ENCODE assay signal across 1 cellular context in the genomic region with DNA sequence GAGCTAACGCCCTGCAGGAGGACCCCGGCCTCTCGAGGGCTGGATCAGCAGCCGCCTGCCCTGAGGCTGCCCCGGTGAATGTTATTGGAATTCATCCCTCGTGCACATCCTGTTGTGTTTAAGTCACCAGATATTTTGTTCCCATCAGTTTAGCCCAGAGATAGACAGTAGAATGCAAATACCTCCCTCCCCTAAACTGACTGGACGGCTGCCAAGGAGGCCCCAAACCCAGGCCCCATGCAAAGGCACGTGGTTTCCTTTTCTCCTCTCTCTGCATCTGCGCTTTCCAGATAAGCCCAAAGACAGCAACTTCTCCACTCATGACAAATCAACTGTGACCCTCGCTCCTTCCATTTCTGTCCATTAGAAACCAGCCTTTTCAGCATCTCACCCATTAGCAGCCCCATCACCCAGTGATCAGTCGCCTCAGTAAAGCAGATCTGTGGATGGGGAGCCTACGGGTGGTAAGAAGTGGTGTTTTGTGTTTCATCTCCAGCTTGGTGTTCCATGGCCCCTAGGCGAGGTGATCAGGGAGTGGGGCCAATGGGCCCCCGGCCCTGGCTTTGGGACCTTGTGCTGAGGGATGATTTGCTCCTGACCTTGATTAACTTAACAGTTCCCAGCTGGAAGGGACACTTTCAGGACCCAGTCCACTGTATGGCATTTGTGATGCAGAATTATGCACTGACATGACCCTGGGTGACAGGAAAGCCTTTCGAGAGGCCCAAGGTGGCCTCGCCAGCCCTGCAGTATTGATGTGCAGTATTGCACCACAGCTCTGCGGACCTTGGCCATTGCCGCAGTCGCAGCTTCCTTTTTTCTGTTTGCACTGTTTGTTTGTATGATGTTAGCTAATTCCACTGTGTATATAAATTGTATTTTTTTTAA.
A peak's percentile ranks its signal among the peaks of the same experiment; 100 is the strongest.
TF ChIP-seq lines count a peak whose summit lies in the region.

No MANE protein-coding gene starts in this region.

TF ChIP-seq in HepG2, 621 proteins besides CTCF, POLR2A, EP300 and RAD21 (continued from another document and continues in another):
- TF ChIP-seq, protein P1, sequence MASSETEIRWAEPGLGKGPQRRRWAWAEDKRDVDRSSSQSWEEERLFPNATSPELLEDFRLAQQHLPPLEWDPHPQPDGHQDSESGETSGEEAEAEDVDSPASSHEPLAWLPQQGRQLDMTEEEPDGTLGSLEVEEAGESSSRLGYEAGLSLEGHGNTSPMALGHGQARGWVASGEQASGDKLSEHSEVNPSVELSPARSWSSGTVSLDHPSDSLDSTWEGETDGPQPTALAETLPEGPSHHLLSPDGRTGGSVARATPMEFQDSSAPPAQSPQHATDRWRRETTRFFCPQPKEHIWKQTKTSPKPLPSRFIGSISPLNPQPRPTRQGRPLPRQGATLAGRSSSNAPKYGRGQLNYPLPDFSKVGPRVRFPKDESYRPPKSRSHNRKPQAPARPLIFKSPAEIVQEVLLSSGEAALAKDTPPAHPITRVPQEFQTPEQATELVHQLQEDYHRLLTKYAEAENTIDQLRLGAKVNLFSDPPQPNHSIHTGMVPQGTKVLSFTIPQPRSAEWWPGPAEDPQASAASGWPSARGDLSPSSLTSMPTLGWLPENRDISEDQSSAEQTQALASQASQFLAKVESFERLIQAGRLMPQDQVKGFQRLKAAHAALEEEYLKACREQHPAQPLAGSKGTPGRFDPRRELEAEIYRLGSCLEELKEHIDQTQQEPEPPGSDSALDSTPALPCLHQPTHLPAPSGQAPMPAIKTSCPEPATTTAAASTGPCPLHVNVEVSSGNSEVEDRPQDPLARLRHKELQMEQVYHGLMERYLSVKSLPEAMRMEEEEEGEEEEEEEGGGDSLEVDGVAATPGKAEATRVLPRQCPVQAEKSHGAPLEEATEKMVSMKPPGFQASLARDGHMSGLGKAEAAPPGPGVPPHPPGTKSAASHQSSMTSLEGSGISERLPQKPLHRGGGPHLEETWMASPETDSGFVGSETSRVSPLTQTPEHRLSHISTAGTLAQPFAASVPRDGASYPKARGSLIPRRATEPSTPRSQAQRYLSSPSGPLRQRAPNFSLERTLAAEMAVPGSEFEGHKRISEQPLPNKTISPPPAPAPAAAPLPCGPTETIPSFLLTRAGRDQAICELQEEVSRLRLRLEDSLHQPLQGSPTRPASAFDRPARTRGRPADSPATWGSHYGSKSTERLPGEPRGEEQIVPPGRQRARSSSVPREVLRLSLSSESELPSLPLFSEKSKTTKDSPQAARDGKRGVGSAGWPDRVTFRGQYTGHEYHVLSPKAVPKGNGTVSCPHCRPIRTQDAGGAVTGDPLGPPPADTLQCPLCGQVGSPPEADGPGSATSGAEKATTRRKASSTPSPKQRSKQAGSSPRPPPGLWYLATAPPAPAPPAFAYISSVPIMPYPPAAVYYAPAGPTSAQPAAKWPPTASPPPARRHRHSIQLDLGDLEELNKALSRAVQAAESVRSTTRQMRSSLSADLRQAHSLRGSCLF (CRISPR knock-in tag; IDR thresholded peaks at IDR 0.05; ENCODE audit: borderline replicate concordance): no peak
- TF ChIP-seq PCBP2 (optimal IDR thresholded peaks at IDR 0.05; ENCODE audit: low read depth, low read length, poor library complexity, severe bottlenecking) (no peak), RNF2 (conservative IDR thresholded peaks at IDR 0.05; ENCODE audit: low read depth) (no peak), ZNF263 (CRISPR knock-in tag; IDR thresholded peaks at IDR 0.05) (no peak), NFKB2 (CRISPR knock-in tag; IDR thresholded peaks at IDR 0.05; ENCODE audit: borderline replicate concordance) (peak; percentile 27; the same call in 1 of the 2 replicates), ZNF589 (CRISPR knock-in tag; conservative IDR thresholded peaks at IDR 0.05) (peak; percentile 77; the same call in 1 of the 2 replicates), ATF1 (CRISPR knock-in tag; IDR thresholded peaks at IDR 0.05) (peak; percentile 62; the same call in 1 of the 2 replicates), ZNF644 (CRISPR knock-in tag; IDR thresholded peaks at IDR 0.05; ENCODE audit: low read depth) (peak; percentile 91), ZNF7 (CRISPR knock-in tag; IDR thresholded peaks at IDR 0.05) (no peak), ONECUT2 (CRISPR knock-in tag; IDR thresholded peaks at IDR 0.05) (peak; percentile 93), YEATS4 (CRISPR knock-in tag; IDR thresholded peaks at IDR 0.05; ENCODE audit: borderline replicate concordance) (peak; percentile 71), ZNF672 (CRISPR knock-in tag; IDR thresholded peaks at IDR 0.05) (no peak), KDM4B (CRISPR knock-in tag; IDR thresholded peaks at IDR 0.05) (no peak; the same call in 1 of the 2 replicates), ZNF747 (CRISPR knock-in tag; IDR thresholded peaks at IDR 0.05; ENCODE audit: borderline replicate concordance) (peak; percentile 19; the same call in 1 of the 2 replicates), SIX4 (CRISPR knock-in tag; IDR thresholded peaks at IDR 0.05) (peak; percentile 75; the same call in 1 of the 2 replicates), CBFB (CRISPR knock-in tag; IDR thresholded peaks at IDR 0.05) (peak; percentile 17; the same call in 1 of the 2 replicates), FOXK2 (IDR thresholded peaks at IDR 0.05) (no peak)
- TF ChIP-seq, protein P2, sequence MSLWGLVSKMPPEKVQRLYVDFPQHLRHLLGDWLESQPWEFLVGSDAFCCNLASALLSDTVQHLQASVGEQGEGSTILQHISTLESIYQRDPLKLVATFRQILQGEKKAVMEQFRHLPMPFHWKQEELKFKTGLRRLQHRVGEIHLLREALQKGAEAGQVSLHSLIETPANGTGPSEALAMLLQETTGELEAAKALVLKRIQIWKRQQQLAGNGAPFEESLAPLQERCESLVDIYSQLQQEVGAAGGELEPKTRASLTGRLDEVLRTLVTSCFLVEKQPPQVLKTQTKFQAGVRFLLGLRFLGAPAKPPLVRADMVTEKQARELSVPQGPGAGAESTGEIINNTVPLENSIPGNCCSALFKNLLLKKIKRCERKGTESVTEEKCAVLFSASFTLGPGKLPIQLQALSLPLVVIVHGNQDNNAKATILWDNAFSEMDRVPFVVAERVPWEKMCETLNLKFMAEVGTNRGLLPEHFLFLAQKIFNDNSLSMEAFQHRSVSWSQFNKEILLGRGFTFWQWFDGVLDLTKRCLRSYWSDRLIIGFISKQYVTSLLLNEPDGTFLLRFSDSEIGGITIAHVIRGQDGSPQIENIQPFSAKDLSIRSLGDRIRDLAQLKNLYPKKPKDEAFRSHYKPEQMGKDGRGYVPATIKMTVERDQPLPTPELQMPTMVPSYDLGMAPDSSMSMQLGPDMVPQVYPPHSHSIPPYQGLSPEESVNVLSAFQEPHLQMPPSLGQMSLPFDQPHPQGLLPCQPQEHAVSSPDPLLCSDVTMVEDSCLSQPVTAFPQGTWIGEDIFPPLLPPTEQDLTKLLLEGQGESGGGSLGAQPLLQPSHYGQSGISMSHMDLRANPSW (CRISPR knock-in tag; IDR thresholded peaks at IDR 0.05; ENCODE audit: borderline replicate concordance): peak; percentile 89; the same call in 1 of the 2 replicates
- TF ChIP-seq, protein P3, sequence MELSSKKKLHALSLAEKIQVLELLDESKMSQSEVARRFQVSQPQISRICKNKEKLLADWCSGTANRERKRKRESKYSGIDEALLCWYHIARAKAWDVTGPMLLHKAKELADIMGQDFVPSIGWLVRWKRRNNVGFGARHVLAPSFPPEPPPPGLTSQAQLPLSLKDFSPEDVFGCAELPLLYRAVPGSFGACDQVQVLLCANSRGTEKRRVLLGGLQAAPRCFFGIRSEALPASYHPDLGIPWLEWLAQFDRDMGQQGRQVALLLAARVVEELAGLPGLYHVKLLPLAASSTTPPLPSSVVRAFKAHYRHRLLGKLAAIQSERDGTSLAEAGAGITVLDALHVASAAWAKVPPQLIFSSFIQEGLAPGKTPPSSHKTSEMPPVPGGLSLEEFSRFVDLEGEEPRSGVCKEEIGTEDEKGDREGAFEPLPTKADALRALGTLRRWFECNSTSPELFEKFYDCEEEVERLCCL (CRISPR knock-in tag; IDR thresholded peaks at IDR 0.05; ENCODE audit: borderline replicate concordance): no peak
- TF ChIP-seq, protein P4, sequence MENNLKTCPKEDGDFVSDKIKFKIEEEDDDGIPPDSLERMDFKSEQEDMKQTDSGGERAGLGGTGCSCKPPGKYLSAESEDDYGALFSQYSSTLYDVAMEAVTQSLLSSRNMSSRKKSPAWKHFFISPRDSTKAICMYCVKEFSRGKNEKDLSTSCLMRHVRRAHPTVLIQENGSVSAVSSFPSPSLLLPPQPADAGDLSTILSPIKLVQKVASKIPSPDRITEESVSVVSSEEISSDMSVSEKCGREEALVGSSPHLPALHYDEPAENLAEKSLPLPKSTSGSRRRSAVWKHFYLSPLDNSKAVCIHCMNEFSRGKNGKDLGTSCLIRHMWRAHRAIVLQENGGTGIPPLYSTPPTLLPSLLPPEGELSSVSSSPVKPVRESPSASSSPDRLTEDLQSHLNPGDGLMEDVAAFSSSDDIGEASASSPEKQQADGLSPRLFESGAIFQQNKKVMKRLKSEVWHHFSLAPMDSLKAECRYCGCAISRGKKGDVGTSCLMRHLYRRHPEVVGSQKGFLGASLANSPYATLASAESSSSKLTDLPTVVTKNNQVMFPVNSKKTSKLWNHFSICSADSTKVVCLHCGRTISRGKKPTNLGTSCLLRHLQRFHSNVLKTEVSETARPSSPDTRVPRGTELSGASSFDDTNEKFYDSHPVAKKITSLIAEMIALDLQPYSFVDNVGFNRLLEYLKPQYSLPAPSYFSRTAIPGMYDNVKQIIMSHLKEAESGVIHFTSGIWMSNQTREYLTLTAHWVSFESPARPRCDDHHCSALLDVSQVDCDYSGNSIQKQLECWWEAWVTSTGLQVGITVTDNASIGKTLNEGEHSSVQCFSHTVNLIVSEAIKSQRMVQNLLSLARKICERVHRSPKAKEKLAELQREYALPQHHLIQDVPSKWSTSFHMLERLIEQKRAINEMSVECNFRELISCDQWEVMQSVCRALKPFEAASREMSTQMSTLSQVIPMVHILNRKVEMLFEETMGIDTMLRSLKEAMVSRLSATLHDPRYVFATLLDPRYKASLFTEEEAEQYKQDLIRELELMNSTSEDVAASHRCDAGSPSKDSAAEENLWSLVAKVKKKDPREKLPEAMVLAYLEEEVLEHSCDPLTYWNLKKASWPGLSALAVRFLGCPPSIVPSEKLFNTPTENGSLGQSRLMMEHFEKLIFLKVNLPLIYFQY (CRISPR knock-in tag; IDR thresholded peaks at IDR 0.05; ENCODE audit: borderline replicate concordance): peak; percentile 43; the same call in 1 of the 2 replicates
- TF ChIP-seq, protein P5, sequence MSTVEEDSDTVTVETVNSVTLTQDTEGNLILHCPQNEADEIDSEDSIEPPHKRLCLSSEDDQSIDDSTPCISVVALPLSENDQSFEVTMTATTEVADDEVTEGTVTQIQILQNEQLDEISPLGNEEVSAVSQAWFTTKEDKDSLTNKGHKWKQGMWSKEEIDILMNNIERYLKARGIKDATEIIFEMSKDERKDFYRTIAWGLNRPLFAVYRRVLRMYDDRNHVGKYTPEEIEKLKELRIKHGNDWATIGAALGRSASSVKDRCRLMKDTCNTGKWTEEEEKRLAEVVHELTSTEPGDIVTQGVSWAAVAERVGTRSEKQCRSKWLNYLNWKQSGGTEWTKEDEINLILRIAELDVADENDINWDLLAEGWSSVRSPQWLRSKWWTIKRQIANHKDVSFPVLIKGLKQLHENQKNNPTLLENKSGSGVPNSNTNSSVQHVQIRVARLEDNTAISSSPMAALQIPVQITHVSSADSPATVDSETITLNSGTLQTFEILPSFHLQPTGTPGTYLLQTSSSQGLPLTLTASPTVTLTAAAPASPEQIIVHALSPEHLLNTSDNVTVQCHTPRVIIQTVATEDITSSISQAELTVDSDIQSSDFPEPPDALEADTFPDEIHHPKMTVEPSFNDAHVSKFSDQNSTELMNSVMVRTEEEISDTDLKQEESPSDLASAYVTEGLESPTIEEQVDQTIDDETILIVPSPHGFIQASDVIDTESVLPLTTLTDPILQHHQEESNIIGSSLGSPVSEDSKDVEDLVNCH (CRISPR knock-in tag; IDR thresholded peaks at IDR 0.05): no peak
- TF ChIP-seq, protein P6, sequence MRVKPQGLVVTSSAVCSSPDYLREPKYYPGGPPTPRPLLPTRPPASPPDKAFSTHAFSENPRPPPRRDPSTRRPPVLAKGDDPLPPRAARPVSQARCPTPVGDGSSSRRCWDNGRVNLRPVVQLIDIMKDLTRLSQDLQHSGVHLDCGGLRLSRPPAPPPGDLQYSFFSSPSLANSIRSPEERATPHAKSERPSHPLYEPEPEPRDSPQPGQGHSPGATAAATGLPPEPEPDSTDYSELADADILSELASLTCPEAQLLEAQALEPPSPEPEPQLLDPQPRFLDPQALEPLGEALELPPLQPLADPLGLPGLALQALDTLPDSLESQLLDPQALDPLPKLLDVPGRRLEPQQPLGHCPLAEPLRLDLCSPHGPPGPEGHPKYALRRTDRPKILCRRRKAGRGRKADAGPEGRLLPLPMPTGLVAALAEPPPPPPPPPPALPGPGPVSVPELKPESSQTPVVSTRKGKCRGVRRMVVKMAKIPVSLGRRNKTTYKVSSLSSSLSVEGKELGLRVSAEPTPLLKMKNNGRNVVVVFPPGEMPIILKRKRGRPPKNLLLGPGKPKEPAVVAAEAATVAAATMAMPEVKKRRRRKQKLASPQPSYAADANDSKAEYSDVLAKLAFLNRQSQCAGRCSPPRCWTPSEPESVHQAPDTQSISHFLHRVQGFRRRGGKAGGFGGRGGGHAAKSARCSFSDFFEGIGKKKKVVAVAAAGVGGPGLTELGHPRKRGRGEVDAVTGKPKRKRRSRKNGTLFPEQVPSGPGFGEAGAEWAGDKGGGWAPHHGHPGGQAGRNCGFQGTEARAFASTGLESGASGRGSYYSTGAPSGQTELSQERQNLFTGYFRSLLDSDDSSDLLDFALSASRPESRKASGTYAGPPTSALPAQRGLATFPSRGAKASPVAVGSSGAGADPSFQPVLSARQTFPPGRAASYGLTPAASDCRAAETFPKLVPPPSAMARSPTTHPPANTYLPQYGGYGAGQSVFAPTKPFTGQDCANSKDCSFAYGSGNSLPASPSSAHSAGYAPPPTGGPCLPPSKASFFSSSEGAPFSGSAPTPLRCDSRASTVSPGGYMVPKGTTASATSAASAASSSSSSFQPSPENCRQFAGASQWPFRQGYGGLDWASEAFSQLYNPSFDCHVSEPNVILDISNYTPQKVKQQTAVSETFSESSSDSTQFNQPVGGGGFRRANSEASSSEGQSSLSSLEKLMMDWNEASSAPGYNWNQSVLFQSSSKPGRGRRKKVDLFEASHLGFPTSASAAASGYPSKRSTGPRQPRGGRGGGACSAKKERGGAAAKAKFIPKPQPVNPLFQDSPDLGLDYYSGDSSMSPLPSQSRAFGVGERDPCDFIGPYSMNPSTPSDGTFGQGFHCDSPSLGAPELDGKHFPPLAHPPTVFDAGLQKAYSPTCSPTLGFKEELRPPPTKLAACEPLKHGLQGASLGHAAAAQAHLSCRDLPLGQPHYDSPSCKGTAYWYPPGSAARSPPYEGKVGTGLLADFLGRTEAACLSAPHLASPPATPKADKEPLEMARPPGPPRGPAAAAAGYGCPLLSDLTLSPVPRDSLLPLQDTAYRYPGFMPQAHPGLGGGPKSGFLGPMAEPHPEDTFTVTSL (CRISPR knock-in tag; IDR thresholded peaks at IDR 0.05; ENCODE audit: borderline replicate concordance): peak; percentile 81; the same call in 1 of the 2 replicates
